20 cellular contexts compared by ENCODE assay signal in the genomic region with DNA sequence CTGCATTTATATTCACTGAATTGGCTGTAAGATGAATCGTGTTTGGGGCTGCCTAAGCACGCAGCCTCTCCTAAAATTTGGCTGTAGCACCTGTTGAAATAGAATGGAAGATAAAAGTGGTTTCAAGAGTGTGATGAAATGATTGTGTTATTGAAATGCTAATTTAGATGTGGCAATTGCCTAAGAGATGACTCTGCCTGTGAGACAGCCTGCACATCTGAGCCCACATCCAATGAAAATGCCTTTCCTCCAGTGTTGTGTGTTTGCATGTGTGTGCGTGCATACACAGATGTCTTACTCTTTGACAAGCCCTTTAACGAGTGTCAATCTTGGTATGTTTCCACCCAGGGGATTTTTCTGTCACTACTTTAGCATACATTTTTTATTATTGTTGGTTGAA.
"Had no signal": no experiment of that assay in that cellular context is flagged by ENCODE, and none has a peak within 500 bp of the region (broad histone marks: within the 10 kb centered on the region; RNA-seq: fewer than 3 reads in every experiment).

No MANE protein-coding gene starts in this region.

- H3K27ac ChIP-seq: lower lobe of right lung, parathyroid adenoma, spleen, thoracic aorta, upper lobe of right lung had no signal

- H2AFZ ChIP-seq: parathyroid adenoma had no signal

- H3K79me2 ChIP-seq: parathyroid adenoma had no signal

- H3K9ac ChIP-seq: parathyroid adenoma had no signal

- H3K4me1 ChIP-seq: lower lobe of right lung, parathyroid adenoma, sigmoid colon, spleen, upper lobe of right lung had no signal

- ATAC-seq: activated CD4-positive, alpha-beta T cell treated with anti-CD3 and anti-CD28 coated beads for 36 hours; activated T-helper 17 cell treated with anti-CD3 and anti-CD28 coated beads, Interleukin-2, amount 50 U/mL, for 72 hours; effector memory CD8-positive, alpha-beta T cell; lower lobe of right lung; natural killer cell; stimulated activated naive B cell treated with anti-CD40 and anti-IgM and Interleukin-4, amounts not matched to agents 10 μg/mL and 1 μg/mL and 100 μg/mL, for 72 hours; upper lobe of right lung; WTC11 had no signal

- H3K36me3 ChIP-seq: lower lobe of right lung, sigmoid colon, spleen, thoracic aorta, upper lobe of right lung had no signal

- H3K4me3 ChIP-seq: lower lobe of right lung, sigmoid colon, spleen, thoracic aorta, upper lobe of right lung had no signal

- FAIRE-seq: frontal cortex, keratinocyte had no signal

- H3K27me3 ChIP-seq: sigmoid colon, spleen, upper lobe of right lung had no signal

- DNase-seq: activated CD4-positive, alpha-beta memory T cell treated with anti-CD3 and anti-CD28 coated beads for 36 hours; activated CD4-positive, alpha-beta T cell treated with anti-CD3 and anti-CD28 coated beads for 36 hours; activated naive CD4-positive, alpha-beta T cell treated with Interleukin-2 at 50 U/mL for 16 hours; activated naive CD8-positive, alpha-beta T cell treated with anti-CD3 and anti-CD28 coated beads, Interleukin-2, amount 10 ng/mL, durations not matched to agents 7 days and 5 days; activated T-cell treated with anti-CD3 and anti-CD28 coated beads for 4 hours; amygdala; effector memory CD8-positive, alpha-beta T cell; lower lobe of right lung; natural killer cell; sigmoid colon; spleen; stimulated activated CD4-positive, alpha-beta T cell treated with anti-CD3 and anti-CD28 coated beads, Interleukin-4, amount 100 ng/mL, for 4 hours; stimulated activated naive B cell treated with anti-CD40 and anti-IgM and Interleukin-4, amounts not matched to agents 10 μg/mL and 1 μg/mL and 100 μg/mL, for 72 hours; upper lobe of right lung had no signal

- H3K9me3 ChIP-seq: lower lobe of right lung, sigmoid colon, thoracic aorta, upper lobe of right lung had no signal
